24 cellular contexts compared by ENCODE assay signal in genomic region chr4:173821851-173822250, GRCh38.
DNase-seq lines count a peak whose midpoint lies in the region; FAIRE-seq and TF ChIP-seq lines count a peak whose summit lies in the region.
"Had no signal": no experiment of that assay in that cellular context is flagged by ENCODE, and none has a peak within 500 bp of the region (broad histone marks: within the 10 kb centered on the region; RNA-seq: fewer than 3 reads in every experiment).

No MANE protein-coding gene starts in this region.

- no peak for TF ChIP-seq CTCF in BJ (IDR thresholded peaks at IDR 0.05; ENCODE audit: insufficient read depth, low read depth, low read length)
- TF ChIP-seq CTCF in foreskin fibroblast (IDR thresholded peaks at IDR 0.05; ENCODE audit: low read depth, low read length): no peak
- TF ChIP-seq CTCF in GM20000 (IDR thresholded peaks at IDR 0.05; ENCODE audit: extremely low read depth, missing control alignments): no peak
- no peak for TF ChIP-seq CTCF in esophagus muscularis mucosa (IDR thresholded peaks at IDR 0.05)
- no peak for TF ChIP-seq CTCF in GM13976 (IDR thresholded peaks at IDR 0.05; ENCODE audit: borderline replicate concordance, control extremely low read depth, extremely low read depth, insufficient read depth, missing control alignments)

- TF ChIP-seq EP300 in esophagus muscularis mucosa (IDR thresholded peaks at IDR 0.05): no peak

- DNase-seq in BJ (ENCODE audit: low read depth) (peak; percentile 39), RPMI7951 (ENCODE audit: low read depth) (peak; percentile 14), foreskin fibroblast (peak; percentile 21 to 60), GM20000 (ENCODE audit: low spot score) (no peak), esophagus muscularis mucosa (ENCODE audit: extremely low spot score) (no peak), GM13976 (ENCODE audit: low spot score) (no peak), NCI-H1048 (lab: John Stamatoyannopoulos, UW) (no peak)
- DNase-seq: 8988T, COR-L47, DMS 273 treated with DMSO at 0.1 percent for 48 hours, DND-41, GDM1, GOT3, NCI-H187, NCI-H2107, NCI-H2227 treated with DMSO at 0.1 percent for 48 hours, NCI-H510A treated with DMSO at 0.1 percent for 48 hours, NCI-H82, OCI-M1, SHP77 had no signal

- CTCF ChIA-PET in BJ (lab: Yijun Ruan, JAX): no interaction called here

- no peaks in the 10 kb centered on the region for H3K4me1 ChIP-seq in esophagus muscularis mucosa

- H3K36me3 ChIP-seq in BJ (ENCODE audit: control insufficient read depth, insufficient read depth, low read length): no peaks in the 10 kb centered on the region
- H3K36me3 ChIP-seq in esophagus muscularis mucosa: no peaks in the 10 kb centered on the region

- 72% methylated on average over 3 of the region's 3 CpGs for WGBS in esophagus muscularis mucosa

- POLR2A ChIA-PET in BJ (lab: Charles Lee): no interaction called here

- no peaks in the 10 kb centered on the region for H3K9me3 ChIP-seq in esophagus muscularis mucosa

- H3K27ac ChIP-seq in esophagus muscularis mucosa (replicated peaks in 1 of 4): no peak overlapping the region

- in situ Hi-C loops in GM13976 (cut with MboI; ENCODE audit: low sequenced_read_pairs, unreplicated experiment): no loop called here

- FAIRE-seq in A204.1 (lab: Jason Lieb, UNC): peak; percentile 57
- FAIRE-seq: GM12891, GM18507, K562 had no signal

- H3K4me3 ChIP-seq in BJ (ENCODE audit: low read depth, low read length) (no peak overlapping the region), foreskin fibroblast (ENCODE audit: low read depth in 1 of 2, low read length in 2 of 2) (no peak overlapping the region), esophagus muscularis mucosa (no peak overlapping the region)
- H3K4me3 ChIP-seq: K562 had no signal

- TF ChIP-seq POLR2A in esophagus muscularis mucosa (IDR thresholded peaks at IDR 0.05; ENCODE audit: low read depth): no peak

- intact Hi-C loops in esophagus muscularis mucosa (cut with DNase I): no loop called here

- H3K27me3 ChIP-seq in BJ (ENCODE audit: control insufficient read depth, insufficient read depth, low read length) (no peaks in the 10 kb centered on the region), esophagus muscularis mucosa (no peaks in the 10 kb centered on the region)

Comparison
In these comparisons a context has a peak if more than half of its experiments do, and no peak if none do; other contexts are left out.
1. DNase-seq: peak in BJ (single experiment), RPMI7951 (single experiment) and foreskin fibroblast (2 of 2); none in GM20000 (single experiment), esophagus muscularis mucosa (single experiment), GM13976 (single experiment) and NCI-H1048 (single experiment).